1 cellular context compared by ENCODE assay signal in genomic region chr7:64999165-65000004, GRCh38.
A peak's percentile ranks its signal among the peaks of the same experiment; 100 is the strongest.
TF ChIP-seq lines count a peak whose summit lies in the region.

No MANE protein-coding gene starts in this region.

TF ChIP-seq in HepG2, 621 proteins besides CTCF, POLR2A, EP300 and RAD21 (continued from another document and continues in another):
- no peak for TF ChIP-seq REL (CRISPR knock-in tag; conservative IDR thresholded peaks at IDR 0.05)
- no peak for TF ChIP-seq U2AF1 (optimal IDR thresholded peaks at IDR 0.05; ENCODE audit: low read depth, low read length)
- TF ChIP-seq RNF2 (conservative IDR thresholded peaks at IDR 0.05; ENCODE audit: low read depth) = no peak
- TF ChIP-seq SYNCRIP (IDR thresholded peaks at IDR 0.05; ENCODE audit: insufficient read depth, low read depth, low read length) = no peak
- no peak for TF ChIP-seq SRY (CRISPR knock-in tag; IDR thresholded peaks at IDR 0.05)
- no peak for TF ChIP-seq MXD3 (CRISPR knock-in tag; IDR thresholded peaks at IDR 0.05)
- no peak for TF ChIP-seq ZNF484 (CRISPR knock-in tag; IDR thresholded peaks at IDR 0.05; ENCODE audit: borderline replicate concordance, low read depth)
- TF ChIP-seq ZC3H4 (CRISPR knock-in tag; IDR thresholded peaks at IDR 0.05; ENCODE audit: borderline replicate concordance) = peak; percentile 11
- TF ChIP-seq RERE (CRISPR knock-in tag; IDR thresholded peaks at IDR 0.05; ENCODE audit: low read depth) = peak; percentile 65; the same call in 1 of the 2 replicates
- peak; percentile 43; the same call in 1 of the 2 replicates for TF ChIP-seq ZNF703 (CRISPR knock-in tag; IDR thresholded peaks at IDR 0.05; ENCODE audit: borderline replicate concordance)
- 0 out of 2 replicates have a peak, but pooled peaks have one; percentile 30 for TF ChIP-seq ARID3A (IDR thresholded peaks at IDR 0.05; ENCODE audit: low read depth, low read length)
- TF ChIP-seq ZNF251 (CRISPR knock-in tag; IDR thresholded peaks at IDR 0.05) = no peak
- TF ChIP-seq ZBTB25 (CRISPR knock-in tag; IDR thresholded peaks at IDR 0.05) = peak; percentile 83; the same call in 1 of the 2 replicates
- TF ChIP-seq SMAD9 (CRISPR knock-in tag; IDR thresholded peaks at IDR 0.05) = no peak
- TF ChIP-seq ZNF407 (CRISPR knock-in tag; IDR thresholded peaks at IDR 0.05; ENCODE audit: not compliant biosample characterization) = no peak
- no peak for TF ChIP-seq DBP (CRISPR knock-in tag; IDR thresholded peaks at IDR 0.05; ENCODE audit: not compliant biosample characterization)
- TF ChIP-seq HMGXB3 (CRISPR knock-in tag; IDR thresholded peaks at IDR 0.05; ENCODE audit: borderline replicate concordance) = peak; percentile 75; the same call in 1 of the 2 replicates
- no peak; the same call in 1 of the 2 replicates for TF ChIP-seq FUBP1 (CRISPR knock-in tag; IDR thresholded peaks at IDR 0.05; ENCODE audit: borderline replicate concordance)
- TF ChIP-seq ZGPAT (CRISPR knock-in tag; IDR thresholded peaks at IDR 0.05) = peak; percentile 98
- no peak for TF ChIP-seq ZNF766 (CRISPR knock-in tag; IDR thresholded peaks at IDR 0.05; ENCODE audit: borderline replicate concordance)
- TF ChIP-seq SSRP1 (CRISPR knock-in tag; IDR thresholded peaks at IDR 0.05) = peak; percentile 26; the same call in 1 of the 2 replicates
- TF ChIP-seq NFE2L1 (CRISPR knock-in tag; IDR thresholded peaks at IDR 0.05; ENCODE audit: borderline replicate concordance) = no peak
